Comparison of ENCODE assay signal across 1 cellular context in the genomic region with DNA sequence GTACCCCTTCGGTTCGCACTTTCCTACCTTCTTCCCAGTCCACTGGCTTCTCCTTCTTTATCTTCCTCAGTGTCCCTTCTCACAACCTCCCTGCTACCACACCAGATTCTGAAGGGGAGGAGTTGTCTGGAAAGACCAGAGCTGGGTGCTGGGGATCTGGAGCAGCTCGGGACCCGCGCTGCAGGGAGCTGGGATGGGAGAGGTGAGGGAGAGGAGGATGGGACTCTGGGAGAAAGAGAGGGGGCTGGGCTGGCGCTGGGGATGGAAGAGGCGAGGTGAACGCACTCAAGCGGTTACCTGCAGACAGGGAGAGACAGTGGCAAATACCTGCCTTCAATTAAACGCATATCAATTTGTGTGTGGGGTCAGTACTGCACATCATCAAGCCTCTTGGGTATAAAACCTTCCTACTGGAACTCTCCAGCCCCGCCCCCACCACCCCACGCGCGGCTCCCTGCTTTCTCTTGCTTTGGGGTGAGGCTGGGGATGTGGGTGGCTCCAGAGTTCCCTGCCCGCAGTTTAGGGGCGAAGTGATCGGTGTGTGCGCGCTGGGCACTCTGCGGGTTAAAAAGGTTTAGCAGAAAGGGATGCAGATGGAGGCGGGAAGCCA.
TF ChIP-seq lines count a peak whose summit lies in the region.

No MANE protein-coding gene starts in this region.

TF ChIP-seq in IMR-90, 13 proteins besides CTCF, POLR2A, EP300 and RAD21 (continued from another document):
- TF ChIP-seq, protein P1, sequence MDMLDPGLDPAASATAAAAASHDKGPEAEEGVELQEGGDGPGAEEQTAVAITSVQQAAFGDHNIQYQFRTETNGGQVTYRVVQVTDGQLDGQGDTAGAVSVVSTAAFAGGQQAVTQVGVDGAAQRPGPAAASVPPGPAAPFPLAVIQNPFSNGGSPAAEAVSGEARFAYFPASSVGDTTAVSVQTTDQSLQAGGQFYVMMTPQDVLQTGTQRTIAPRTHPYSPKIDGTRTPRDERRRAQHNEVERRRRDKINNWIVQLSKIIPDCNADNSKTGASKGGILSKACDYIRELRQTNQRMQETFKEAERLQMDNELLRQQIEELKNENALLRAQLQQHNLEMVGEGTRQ (IDR thresholded peaks at IDR 0.05; ENCODE audit: low read depth, low read length): no peak
- TF ChIP-seq MAFK (IDR thresholded peaks at IDR 0.05; ENCODE audit: low read depth, low read length) (no peak), SMC3 (IDR thresholded peaks at IDR 0.05; ENCODE audit: low read depth, low read length) (no peak), FOS (IDR thresholded peaks at IDR 0.05; ENCODE audit: low read depth, low read length) (no peak)
